Comparison of ENCODE assay signal across 1 cellular context in genomic region chr15:90991587-90992285, GRCh38.
TF ChIP-seq lines count a peak whose summit lies in the region.

No MANE protein-coding gene starts in this region.

TF ChIP-seq in IMR-90, 13 proteins besides CTCF, POLR2A, EP300 and RAD21:
- TF ChIP-seq SMC3 (IDR thresholded peaks at IDR 0.05; ENCODE audit: low read depth, low read length) (no peak), ELK1 (IDR thresholded peaks at IDR 0.05; ENCODE audit: borderline replicate concordance, low read depth, low read length) (no peak), USF2 (IDR thresholded peaks at IDR 0.05; ENCODE audit: low read depth, low read length) (no peak)
